In the genomic region with DNA sequence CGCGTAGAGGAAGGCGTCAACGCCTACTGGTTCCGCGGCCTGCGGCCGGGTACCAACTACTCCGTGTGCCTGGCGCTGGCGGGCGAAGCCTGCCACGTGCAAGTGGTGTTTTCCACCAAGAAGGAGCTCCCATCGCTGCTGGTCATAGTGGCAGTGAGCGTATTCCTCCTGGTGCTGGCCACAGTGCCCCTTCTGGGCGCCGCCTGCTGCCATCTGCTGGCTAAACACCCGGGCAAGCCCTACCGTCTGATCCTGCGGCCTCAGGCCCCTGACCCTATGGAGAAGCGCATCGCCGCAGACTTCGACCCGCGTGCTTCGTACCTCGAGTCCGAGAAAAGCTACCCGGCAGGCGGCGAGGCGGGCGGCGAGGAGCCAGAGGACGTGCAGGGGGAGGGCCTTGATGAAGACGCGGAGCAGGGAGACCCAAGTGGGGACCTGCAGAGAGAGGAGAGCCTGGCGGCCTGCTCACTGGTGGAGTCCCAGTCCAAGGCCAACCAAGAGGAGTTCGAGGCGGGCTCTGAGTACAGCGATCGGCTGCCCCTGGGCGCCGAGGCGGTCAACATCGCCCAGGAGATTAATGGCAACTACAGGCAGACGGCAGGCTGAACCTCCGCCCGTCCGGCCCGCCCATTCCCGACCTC, we compare ENCODE assay signal across 1 cellular context.
A peak's percentile ranks its signal among the peaks of the same experiment; 100 is the strongest.
TF ChIP-seq lines count a peak whose summit lies in the region.

No MANE protein-coding gene starts in this region.

TF ChIP-seq in WTC11, 78 proteins besides CTCF, POLR2A, EP300 and RAD21 (continued from another document and continues in another):
- TF ChIP-seq STAT6 (CRISPR knock-in tag; conservative IDR thresholded peaks at IDR 0.05; ENCODE audit: low read depth) (no peak), ZNF396 (CRISPR knock-in tag; IDR thresholded peaks at IDR 0.05; ENCODE audit: borderline replicate concordance) (no peak), CDX4 (CRISPR knock-in tag; IDR thresholded peaks at IDR 0.05; ENCODE audit: borderline replicate concordance) (no peak), ETV6 (CRISPR knock-in tag; IDR thresholded peaks at IDR 0.05) (peak; percentile 96), ZNF671 (CRISPR knock-in tag; IDR thresholded peaks at IDR 0.05) (no peak), OVOL2 (CRISPR knock-in tag; IDR thresholded peaks at IDR 0.05; ENCODE audit: borderline replicate concordance) (no peak), ZNF423 (CRISPR knock-in tag; IDR thresholded peaks at IDR 0.05) (no peak), TCF7 (CRISPR knock-in tag; IDR thresholded peaks at IDR 0.05; ENCODE audit: low read depth) (no peak), RORB (CRISPR knock-in tag; IDR thresholded peaks at IDR 0.05) (no peak), ZNF121 (CRISPR knock-in tag; IDR thresholded peaks at IDR 0.05) (0 out of 2 replicates have a peak, but pooled peaks have one; percentile 44), JAZF1 (CRISPR knock-in tag; IDR thresholded peaks at IDR 0.05) (no peak), GABPB1 (CRISPR knock-in tag; IDR thresholded peaks at IDR 0.05) (no peak), CREM (CRISPR knock-in tag; IDR thresholded peaks at IDR 0.05) (peak; percentile 74; the same call in 1 of the 2 replicates), FOXJ3 (CRISPR knock-in tag; IDR thresholded peaks at IDR 0.05; ENCODE audit: borderline replicate concordance) (no peak), ZNF219 (CRISPR knock-in tag; IDR thresholded peaks at IDR 0.05; ENCODE audit: borderline replicate concordance) (no peak), EMX1 (CRISPR knock-in tag; IDR thresholded peaks at IDR 0.05) (no peak), MXD4 (CRISPR knock-in tag; IDR thresholded peaks at IDR 0.05; ENCODE audit: borderline replicate concordance) (no peak), SOX15 (CRISPR knock-in tag; IDR thresholded peaks at IDR 0.05) (no peak), USF2 (CRISPR knock-in tag; IDR thresholded peaks at IDR 0.05) (no peak; the same call in 1 of the 2 replicates), ZNF425 (CRISPR knock-in tag; conservative IDR thresholded peaks at IDR 0.05) (no peak), ESRRA (CRISPR knock-in tag; IDR thresholded peaks at IDR 0.05; ENCODE audit: borderline replicate concordance) (no peak), IRF2 (CRISPR knock-in tag; IDR thresholded peaks at IDR 0.05; ENCODE audit: borderline replicate concordance, low read depth) (no peak), ZNF317 (CRISPR knock-in tag; IDR thresholded peaks at IDR 0.05; ENCODE audit: borderline replicate concordance, low read depth) (peak; percentile 75), ATF3 (CRISPR knock-in tag; conservative IDR thresholded peaks at IDR 0.05) (no peak), NFATC4 (CRISPR knock-in tag; IDR thresholded peaks at IDR 0.05) (no peak), ZNF263 (CRISPR knock-in tag; IDR thresholded peaks at IDR 0.05; ENCODE audit: low read depth) (no peak)
- TF ChIP-seq, protein P1, sequence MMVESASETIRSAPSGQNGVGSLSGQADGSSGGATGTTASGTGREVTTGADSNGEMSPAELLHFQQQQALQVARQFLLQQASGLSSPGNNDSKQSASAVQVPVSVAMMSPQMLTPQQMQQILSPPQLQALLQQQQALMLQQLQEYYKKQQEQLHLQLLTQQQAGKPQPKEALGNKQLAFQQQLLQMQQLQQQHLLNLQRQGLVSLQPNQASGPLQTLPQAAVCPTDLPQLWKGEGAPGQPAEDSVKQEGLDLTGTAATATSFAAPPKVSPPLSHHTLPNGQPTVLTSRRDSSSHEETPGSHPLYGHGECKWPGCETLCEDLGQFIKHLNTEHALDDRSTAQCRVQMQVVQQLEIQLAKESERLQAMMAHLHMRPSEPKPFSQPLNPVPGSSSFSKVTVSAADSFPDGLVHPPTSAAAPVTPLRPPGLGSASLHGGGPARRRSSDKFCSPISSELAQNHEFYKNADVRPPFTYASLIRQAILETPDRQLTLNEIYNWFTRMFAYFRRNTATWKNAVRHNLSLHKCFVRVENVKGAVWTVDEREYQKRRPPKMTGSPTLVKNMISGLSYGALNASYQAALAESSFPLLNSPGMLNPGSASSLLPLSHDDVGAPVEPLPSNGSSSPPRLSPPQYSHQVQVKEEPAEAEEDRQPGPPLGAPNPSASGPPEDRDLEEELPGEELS (CRISPR knock-in tag; IDR thresholded peaks at IDR 0.05) = peak; percentile 94; the same call in 1 of the 2 replicates
- TF ChIP-seq, protein P2, sequence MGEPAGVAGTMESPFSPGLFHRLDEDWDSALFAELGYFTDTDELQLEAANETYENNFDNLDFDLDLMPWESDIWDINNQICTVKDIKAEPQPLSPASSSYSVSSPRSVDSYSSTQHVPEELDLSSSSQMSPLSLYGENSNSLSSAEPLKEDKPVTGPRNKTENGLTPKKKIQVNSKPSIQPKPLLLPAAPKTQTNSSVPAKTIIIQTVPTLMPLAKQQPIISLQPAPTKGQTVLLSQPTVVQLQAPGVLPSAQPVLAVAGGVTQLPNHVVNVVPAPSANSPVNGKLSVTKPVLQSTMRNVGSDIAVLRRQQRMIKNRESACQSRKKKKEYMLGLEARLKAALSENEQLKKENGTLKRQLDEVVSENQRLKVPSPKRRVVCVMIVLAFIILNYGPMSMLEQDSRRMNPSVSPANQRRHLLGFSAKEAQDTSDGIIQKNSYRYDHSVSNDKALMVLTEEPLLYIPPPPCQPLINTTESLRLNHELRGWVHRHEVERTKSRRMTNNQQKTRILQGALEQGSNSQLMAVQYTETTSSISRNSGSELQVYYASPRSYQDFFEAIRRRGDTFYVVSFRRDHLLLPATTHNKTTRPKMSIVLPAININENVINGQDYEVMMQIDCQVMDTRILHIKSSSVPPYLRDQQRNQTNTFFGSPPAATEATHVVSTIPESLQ (CRISPR knock-in tag; IDR thresholded peaks at IDR 0.05) = no peak
- TF ChIP-seq, protein P3, sequence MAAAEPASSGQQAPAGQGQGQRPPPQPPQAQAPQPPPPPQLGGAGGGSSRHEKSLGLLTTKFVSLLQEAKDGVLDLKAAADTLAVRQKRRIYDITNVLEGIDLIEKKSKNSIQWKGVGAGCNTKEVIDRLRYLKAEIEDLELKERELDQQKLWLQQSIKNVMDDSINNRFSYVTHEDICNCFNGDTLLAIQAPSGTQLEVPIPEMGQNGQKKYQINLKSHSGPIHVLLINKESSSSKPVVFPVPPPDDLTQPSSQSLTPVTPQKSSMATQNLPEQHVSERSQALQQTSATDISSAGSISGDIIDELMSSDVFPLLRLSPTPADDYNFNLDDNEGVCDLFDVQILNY (CRISPR knock-in tag; IDR thresholded peaks at IDR 0.05) = peak; percentile 44; the same call in 1 of the 2 replicates
- TF ChIP-seq, protein P4, sequence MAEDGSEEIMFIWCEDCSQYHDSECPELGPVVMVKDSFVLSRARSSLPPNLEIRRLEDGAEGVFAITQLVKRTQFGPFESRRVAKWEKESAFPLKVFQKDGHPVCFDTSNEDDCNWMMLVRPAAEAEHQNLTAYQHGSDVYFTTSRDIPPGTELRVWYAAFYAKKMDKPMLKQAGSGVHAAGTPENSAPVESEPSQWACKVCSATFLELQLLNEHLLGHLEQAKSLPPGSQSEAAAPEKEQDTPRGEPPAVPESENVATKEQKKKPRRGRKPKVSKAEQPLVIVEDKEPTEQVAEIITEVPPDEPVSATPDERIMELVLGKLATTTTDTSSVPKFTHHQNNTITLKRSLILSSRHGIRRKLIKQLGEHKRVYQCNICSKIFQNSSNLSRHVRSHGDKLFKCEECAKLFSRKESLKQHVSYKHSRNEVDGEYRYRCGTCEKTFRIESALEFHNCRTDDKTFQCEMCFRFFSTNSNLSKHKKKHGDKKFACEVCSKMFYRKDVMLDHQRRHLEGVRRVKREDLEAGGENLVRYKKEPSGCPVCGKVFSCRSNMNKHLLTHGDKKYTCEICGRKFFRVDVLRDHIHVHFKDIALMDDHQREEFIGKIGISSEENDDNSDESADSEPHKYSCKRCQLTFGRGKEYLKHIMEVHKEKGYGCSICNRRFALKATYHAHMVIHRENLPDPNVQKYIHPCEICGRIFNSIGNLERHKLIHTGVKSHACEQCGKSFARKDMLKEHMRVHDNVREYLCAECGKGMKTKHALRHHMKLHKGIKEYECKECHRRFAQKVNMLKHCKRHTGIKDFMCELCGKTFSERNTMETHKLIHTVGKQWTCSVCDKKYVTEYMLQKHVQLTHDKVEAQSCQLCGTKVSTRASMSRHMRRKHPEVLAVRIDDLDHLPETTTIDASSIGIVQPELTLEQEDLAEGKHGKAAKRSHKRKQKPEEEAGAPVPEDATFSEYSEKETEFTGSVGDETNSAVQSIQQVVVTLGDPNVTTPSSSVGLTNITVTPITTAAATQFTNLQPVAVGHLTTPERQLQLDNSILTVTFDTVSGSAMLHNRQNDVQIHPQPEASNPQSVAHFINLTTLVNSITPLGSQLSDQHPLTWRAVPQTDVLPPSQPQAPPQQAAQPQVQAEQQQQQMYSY (CRISPR knock-in tag; IDR thresholded peaks at IDR 0.05) = peak; percentile 51
- TF ChIP-seq, protein P5, sequence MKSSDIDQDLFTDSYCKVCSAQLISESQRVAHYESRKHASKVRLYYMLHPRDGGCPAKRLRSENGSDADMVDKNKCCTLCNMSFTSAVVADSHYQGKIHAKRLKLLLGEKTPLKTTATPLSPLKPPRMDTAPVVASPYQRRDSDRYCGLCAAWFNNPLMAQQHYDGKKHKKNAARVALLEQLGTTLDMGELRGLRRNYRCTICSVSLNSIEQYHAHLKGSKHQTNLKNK (CRISPR knock-in tag; IDR thresholded peaks at IDR 0.05) = no peak
- TF ChIP-seq, protein P6, sequence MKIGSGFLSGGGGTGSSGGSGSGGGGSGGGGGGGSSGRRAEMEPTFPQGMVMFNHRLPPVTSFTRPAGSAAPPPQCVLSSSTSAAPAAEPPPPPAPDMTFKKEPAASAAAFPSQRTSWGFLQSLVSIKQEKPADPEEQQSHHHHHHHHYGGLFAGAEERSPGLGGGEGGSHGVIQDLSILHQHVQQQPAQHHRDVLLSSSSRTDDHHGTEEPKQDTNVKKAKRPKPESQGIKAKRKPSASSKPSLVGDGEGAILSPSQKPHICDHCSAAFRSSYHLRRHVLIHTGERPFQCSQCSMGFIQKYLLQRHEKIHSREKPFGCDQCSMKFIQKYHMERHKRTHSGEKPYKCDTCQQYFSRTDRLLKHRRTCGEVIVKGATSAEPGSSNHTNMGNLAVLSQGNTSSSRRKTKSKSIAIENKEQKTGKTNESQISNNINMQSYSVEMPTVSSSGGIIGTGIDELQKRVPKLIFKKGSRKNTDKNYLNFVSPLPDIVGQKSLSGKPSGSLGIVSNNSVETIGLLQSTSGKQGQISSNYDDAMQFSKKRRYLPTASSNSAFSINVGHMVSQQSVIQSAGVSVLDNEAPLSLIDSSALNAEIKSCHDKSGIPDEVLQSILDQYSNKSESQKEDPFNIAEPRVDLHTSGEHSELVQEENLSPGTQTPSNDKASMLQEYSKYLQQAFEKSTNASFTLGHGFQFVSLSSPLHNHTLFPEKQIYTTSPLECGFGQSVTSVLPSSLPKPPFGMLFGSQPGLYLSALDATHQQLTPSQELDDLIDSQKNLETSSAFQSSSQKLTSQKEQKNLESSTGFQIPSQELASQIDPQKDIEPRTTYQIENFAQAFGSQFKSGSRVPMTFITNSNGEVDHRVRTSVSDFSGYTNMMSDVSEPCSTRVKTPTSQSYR (CRISPR knock-in tag; IDR thresholded peaks at IDR 0.05) = no peak
